ENCODE assay signal across 2 cellular contexts in the genomic region with DNA sequence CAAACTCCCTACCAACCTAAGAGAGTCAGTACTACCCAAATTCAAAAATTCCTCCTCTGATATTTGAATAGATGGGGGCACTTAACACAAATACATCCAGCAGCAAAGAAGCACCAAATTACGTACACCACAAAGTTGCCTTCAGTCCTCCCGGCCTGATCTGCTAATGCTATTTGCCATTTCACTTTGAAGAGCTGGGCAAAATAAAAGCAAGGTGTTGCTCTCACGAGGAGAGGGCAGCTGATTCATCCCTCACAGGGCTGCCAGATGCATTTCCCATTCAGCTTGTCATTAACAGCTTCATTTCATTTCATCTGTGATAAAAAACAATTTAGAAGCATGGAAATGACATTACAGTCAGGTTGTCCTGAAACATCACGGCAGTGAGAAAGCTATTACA.
TF ChIP-seq lines count a peak whose summit lies in the region.

No MANE protein-coding gene starts in this region.

TF ChIP-seq in HCT116, 20 proteins besides CTCF, POLR2A, EP300 and RAD21 (continued from another document):
- TF ChIP-seq YY1 (IDR thresholded peaks at IDR 0.05; ENCODE audit: extremely low read depth, insufficient replicate concordance, low read depth, low read length) (no peak), EZH2 (IDR thresholded peaks at IDR 0.05) (no peak), CBX3 (IDR thresholded peaks at IDR 0.05; ENCODE audit: low read depth) (no peak), POLR2AphosphoS5 (IDR thresholded peaks at IDR 0.05; ENCODE audit: low read depth, low read length) (no peak)
- TF ChIP-seq, protein P1, sequence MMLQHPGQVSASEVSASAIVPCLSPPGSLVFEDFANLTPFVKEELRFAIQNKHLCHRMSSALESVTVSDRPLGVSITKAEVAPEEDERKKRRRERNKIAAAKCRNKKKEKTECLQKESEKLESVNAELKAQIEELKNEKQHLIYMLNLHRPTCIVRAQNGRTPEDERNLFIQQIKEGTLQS (IDR thresholded peaks at IDR 0.05), result no peak
- TF ChIP-seq, protein P2, sequence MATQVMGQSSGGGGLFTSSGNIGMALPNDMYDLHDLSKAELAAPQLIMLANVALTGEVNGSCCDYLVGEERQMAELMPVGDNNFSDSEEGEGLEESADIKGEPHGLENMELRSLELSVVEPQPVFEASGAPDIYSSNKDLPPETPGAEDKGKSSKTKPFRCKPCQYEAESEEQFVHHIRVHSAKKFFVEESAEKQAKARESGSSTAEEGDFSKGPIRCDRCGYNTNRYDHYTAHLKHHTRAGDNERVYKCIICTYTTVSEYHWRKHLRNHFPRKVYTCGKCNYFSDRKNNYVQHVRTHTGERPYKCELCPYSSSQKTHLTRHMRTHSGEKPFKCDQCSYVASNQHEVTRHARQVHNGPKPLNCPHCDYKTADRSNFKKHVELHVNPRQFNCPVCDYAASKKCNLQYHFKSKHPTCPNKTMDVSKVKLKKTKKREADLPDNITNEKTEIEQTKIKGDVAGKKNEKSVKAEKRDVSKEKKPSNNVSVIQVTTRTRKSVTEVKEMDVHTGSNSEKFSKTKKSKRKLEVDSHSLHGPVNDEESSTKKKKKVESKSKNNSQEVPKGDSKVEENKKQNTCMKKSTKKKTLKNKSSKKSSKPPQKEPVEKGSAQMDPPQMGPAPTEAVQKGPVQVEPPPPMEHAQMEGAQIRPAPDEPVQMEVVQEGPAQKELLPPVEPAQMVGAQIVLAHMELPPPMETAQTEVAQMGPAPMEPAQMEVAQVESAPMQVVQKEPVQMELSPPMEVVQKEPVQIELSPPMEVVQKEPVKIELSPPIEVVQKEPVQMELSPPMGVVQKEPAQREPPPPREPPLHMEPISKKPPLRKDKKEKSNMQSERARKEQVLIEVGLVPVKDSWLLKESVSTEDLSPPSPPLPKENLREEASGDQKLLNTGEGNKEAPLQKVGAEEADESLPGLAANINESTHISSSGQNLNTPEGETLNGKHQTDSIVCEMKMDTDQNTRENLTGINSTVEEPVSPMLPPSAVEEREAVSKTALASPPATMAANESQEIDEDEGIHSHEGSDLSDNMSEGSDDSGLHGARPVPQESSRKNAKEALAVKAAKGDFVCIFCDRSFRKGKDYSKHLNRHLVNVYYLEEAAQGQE (IDR thresholded peaks at IDR 0.05; ENCODE audit: low read depth), result no peak

TF ChIP-seq in SK-N-SH treated with all-trans-retinoic acid at 6 μM for 48 hours, 23 proteins besides CTCF, POLR2A, EP300 and RAD21 (continued from another document):
- TF ChIP-seq, protein P3, sequence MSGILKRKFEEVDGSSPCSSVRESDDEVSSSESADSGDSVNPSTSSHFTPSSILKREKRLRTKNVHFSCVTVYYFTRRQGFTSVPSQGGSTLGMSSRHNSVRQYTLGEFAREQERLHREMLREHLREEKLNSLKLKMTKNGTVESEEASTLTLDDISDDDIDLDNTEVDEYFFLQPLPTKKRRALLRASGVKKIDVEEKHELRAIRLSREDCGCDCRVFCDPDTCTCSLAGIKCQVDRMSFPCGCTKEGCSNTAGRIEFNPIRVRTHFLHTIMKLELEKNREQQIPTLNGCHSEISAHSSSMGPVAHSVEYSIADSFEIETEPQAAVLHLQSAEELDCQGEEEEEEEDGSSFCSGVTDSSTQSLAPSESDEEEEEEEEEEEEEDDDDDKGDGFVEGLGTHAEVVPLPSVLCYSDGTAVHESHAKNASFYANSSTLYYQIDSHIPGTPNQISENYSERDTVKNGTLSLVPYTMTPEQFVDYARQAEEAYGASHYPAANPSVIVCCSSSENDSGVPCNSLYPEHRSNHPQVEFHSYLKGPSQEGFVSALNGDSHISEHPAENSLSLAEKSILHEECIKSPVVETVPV (CRISPR knock-in tag; IDR thresholded peaks at IDR 0.05), result no peak
- TF ChIP-seq ZFP3 (CRISPR knock-in tag; IDR thresholded peaks at IDR 0.05) (no peak), SNAI2 (CRISPR knock-in tag; IDR thresholded peaks at IDR 0.05) (no peak), RARB (CRISPR knock-in tag; IDR thresholded peaks at IDR 0.05) (no peak), ZNF70 (CRISPR knock-in tag; IDR thresholded peaks at IDR 0.05) (no peak), CSDC2 (CRISPR knock-in tag; IDR thresholded peaks at IDR 0.05) (no peak)
- TF ChIP-seq, protein P4, sequence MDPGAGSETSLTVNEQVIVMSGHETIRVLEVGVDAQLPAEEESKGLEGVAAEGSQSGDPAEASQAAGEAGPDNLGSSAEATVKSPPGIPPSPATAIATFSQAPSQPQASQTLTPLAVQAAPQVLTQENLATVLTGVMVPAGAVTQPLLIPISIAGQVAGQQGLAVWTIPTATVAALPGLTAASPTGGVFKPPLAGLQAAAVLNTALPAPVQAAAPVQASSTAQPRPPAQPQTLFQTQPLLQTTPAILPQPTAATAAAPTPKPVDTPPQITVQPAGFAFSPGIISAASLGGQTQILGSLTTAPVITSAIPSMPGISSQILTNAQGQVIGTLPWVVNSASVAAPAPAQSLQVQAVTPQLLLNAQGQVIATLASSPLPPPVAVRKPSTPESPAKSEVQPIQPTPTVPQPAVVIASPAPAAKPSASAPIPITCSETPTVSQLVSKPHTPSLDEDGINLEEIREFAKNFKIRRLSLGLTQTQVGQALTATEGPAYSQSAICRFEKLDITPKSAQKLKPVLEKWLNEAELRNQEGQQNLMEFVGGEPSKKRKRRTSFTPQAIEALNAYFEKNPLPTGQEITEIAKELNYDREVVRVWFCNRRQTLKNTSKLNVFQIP (CRISPR knock-in tag; IDR thresholded peaks at IDR 0.05; ENCODE audit: borderline replicate concordance, low read depth), result no peak
- TF ChIP-seq, protein P5, sequence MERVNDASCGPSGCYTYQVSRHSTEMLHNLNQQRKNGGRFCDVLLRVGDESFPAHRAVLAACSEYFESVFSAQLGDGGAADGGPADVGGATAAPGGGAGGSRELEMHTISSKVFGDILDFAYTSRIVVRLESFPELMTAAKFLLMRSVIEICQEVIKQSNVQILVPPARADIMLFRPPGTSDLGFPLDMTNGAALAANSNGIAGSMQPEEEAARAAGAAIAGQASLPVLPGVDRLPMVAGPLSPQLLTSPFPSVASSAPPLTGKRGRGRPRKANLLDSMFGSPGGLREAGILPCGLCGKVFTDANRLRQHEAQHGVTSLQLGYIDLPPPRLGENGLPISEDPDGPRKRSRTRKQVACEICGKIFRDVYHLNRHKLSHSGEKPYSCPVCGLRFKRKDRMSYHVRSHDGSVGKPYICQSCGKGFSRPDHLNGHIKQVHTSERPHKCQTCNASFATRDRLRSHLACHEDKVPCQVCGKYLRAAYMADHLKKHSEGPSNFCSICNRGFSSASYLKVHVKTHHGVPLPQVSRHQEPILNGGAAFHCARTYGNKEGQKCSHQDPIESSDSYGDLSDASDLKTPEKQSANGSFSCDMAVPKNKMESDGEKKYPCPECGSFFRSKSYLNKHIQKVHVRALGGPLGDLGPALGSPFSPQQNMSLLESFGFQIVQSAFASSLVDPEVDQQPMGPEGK (CRISPR knock-in tag; IDR thresholded peaks at IDR 0.05; ENCODE audit: borderline replicate concordance), result no peak
- TF ChIP-seq, protein P6, sequence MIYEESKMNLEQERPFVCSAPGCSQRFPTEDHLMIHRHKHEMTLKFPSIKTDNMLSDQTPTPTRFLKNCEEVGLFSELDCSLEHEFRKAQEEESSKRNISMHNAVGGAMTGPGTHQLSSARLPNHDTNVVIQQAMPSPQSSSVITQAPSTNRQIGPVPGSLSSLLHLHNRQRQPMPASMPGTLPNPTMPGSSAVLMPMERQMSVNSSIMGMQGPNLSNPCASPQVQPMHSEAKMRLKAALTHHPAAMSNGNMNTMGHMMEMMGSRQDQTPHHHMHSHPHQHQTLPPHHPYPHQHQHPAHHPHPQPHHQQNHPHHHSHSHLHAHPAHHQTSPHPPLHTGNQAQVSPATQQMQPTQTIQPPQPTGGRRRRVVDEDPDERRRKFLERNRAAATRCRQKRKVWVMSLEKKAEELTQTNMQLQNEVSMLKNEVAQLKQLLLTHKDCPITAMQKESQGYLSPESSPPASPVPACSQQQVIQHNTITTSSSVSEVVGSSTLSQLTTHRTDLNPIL (CRISPR knock-in tag; IDR thresholded peaks at IDR 0.05; ENCODE audit: low read depth), result no peak
